Comparison of ENCODE assay signal across 35 cellular contexts in genomic region chr3:184850201-184850600, GRCh38. TPM values are rescaled to one million over a fixed set of nuclear protein-coding genes. Genes with fewer than 3 reads are reported as not detected.
A peak's percentile ranks its signal among the peaks of the same experiment; 100 is the strongest.
DNase-seq lines count a peak whose midpoint lies in the region; ATAC-seq, FAIRE-seq and TF ChIP-seq lines count a peak whose summit lies in the region.
"Had no signal": no experiment of that assay in that cellular context is flagged by ENCODE, and none has a peak within 500 bp of the region (broad histone marks: within the 10 kb centered on the region; RNA-seq: fewer than 3 reads in every experiment).

No MANE protein-coding gene starts in this region.

- FAIRE-seq in HepG2 (lab: Jason Lieb, UNC), result no peak
- peak; percentile 23 for FAIRE-seq in H54 (lab: Jason Lieb, UNC)
- FAIRE-seq: A204.1, A549, D721Med had no signal

- ATAC-seq in HepG2, result no peak
- ATAC-seq in right lobe of liver, result no peak
- peak; percentile 40; the same call in 1 of the 2 replicates for ATAC-seq in IMR-90 (ENCODE audit: low read depth)
- ATAC-seq in HG02938 (IDR thresholded peaks at IDR 0.05; ENCODE audit: unreplicated experiment), result no peak
- ATAC-seq: A549; CD8-positive, alpha-beta T cell had no signal

- H2BK15ac ChIP-seq in IMR-90 (ENCODE audit: low read depth, low read length), result no peak overlapping the region

- H3K9me1 ChIP-seq in IMR-90 (ENCODE audit: insufficient read depth, low read length), result peaks cover 4% of the 10 kb centered on the region; the same call in 1 of the 2 replicates

- TF ChIP-seq RAD21 in HepG2 (CRISPR knock-in tag; IDR thresholded peaks at IDR 0.05), result no peak
- TF ChIP-seq RAD21 in IMR-90 (IDR thresholded peaks at IDR 0.05; ENCODE audit: low read length), result no peak
- TF ChIP-seq RAD21 in SK-N-SH (IDR thresholded peaks at IDR 0.05; ENCODE audit: low read length), result no peak

- no peak overlapping the region for H3K56ac ChIP-seq in IMR-90 (ENCODE audit: extremely low read depth, insufficient read depth, low read length)

- intact Hi-C loops in HepG2 (cut with micrococcal nuclease; ENCODE audit: unreplicated experiment) (no loop called here), right lobe of liver (cut with DNase I) (no loop called here), IMR-90 (cut with micrococcal nuclease) (no loop called here), spleen (cut with DNase I; ENCODE audit: low total_unique reads) (no loop called here)

- no peak overlapping the region for H2BK120ac ChIP-seq in IMR-90 (ENCODE audit: low read depth, low read length)

- 96% methylated on average over 2 of the region's 2 CpGs for WGBS in HepG2 (ENCODE audit: low lambda C conversion rate)
- 100% methylated on average over 2 of the region's 2 CpGs for WGBS in right lobe of liver (ENCODE audit: insufficient coverage, low coverage, low lambda C conversion rate, missing lambda C conversion rate)
- no CpG with 5 or more reads among the region's 2 CpGs for WGBS in IMR-90 (ENCODE audit: extremely low coverage in 2 of 2, insufficient read length in 1 of 2), 2 experiments
- 66% methylated on average over 2 of the region's 2 CpGs for WGBS in hepatocyte (ENCODE audit: low lambda C conversion rate, missing lambda C conversion rate)
- WGBS in SK-N-SH (ENCODE audit: low lambda C conversion rate), result 94% methylated on average over 2 of the region's 2 CpGs
- 95 to 99% (median 98%) methylated on average over 2 of the region's 2 CpGs for WGBS in spleen, 5 donors

- H3K9me2 ChIP-seq in hepatocyte (replicated peaks; ENCODE audit: insufficient read depth) (no peaks in the 10 kb centered on the region), SK-N-SH (no peaks in the 10 kb centered on the region)

- no peak overlapping the region for H3K4me2 ChIP-seq in HepG2 (ENCODE audit: low read depth, low read length)
- no peak overlapping the region for H3K4me2 ChIP-seq in IMR-90 (ENCODE audit: low read depth, low read length)
- H3K4me2 ChIP-seq in hepatocyte, result no peak overlapping the region
- H3K4me2 ChIP-seq in SK-N-SH, result no peak overlapping the region
- H3K4me2 ChIP-seq: A549; BLaER1; BLaER1 treated with 17β-estradiol and CSF1 and Interleukin-3, amounts not matched to agents 10 nM and 100 nM had no signal

- no peak overlapping the region for H4K91ac ChIP-seq in IMR-90 (ENCODE audit: insufficient read depth, low read depth, low read length)

- no peak for TF ChIP-seq POLR2A in HepG2 (IDR thresholded peaks at IDR 0.05; ENCODE audit: insufficient read depth in 1 of 2, low read depth in 2 of 2, low read length in 2 of 2)
- TF ChIP-seq POLR2A in right lobe of liver (IDR thresholded peaks at IDR 0.05), result no peak
- TF ChIP-seq POLR2A in H54 (IDR thresholded peaks at IDR 0.05; ENCODE audit: low read depth, low read length), result no peak
- TF ChIP-seq POLR2A in IMR-90 (IDR thresholded peaks at IDR 0.05; ENCODE audit: low read depth, low read length), result no peak
- TF ChIP-seq POLR2A in spleen (IDR thresholded peaks at IDR 0.05), result no peak

- H4K8ac ChIP-seq in IMR-90 (ENCODE audit: low read depth in 2 of 2, low read length in 2 of 2), result no peak overlapping the region

- H3K27me3 ChIP-seq in HepG2 (ENCODE audit: control insufficient read depth in 1 of 2, insufficient read depth in 2 of 2, low read length in 2 of 2), result no peaks in the 10 kb centered on the region
- no peaks in the 10 kb centered on the region for H3K27me3 ChIP-seq in right lobe of liver
- H3K27me3 ChIP-seq in IMR-90 (ENCODE audit: control insufficient read depth, insufficient read depth, low read length), result no peaks in the 10 kb centered on the region
- no peaks in the 10 kb centered on the region for H3K27me3 ChIP-seq in hepatocyte
- H3K27me3 ChIP-seq in SK-N-SH (ENCODE audit: insufficient read depth), result no peaks in the 10 kb centered on the region
- no peaks in the 10 kb centered on the region for H3K27me3 ChIP-seq in spleen (replicated peaks in 1 of 7)
- H3K27me3 ChIP-seq: BE2C; BLaER1; BLaER1 treated with 17β-estradiol and CSF1 and Interleukin-3, amounts not matched to agents 10 nM and 100 nM had no signal

- no peak overlapping the region for H3K18ac ChIP-seq in IMR-90 (ENCODE audit: low read depth, low read length)

- TF ChIP-seq CTCF in HepG2 (CRISPR knock-in tag; IDR thresholded peaks at IDR 0.05), result no peak
- no peak for TF ChIP-seq CTCF in right lobe of liver (IDR thresholded peaks at IDR 0.05)
- no peak for TF ChIP-seq CTCF in IMR-90 (conservative IDR thresholded peaks at IDR 0.05; ENCODE audit: low read depth, low read length)
- TF ChIP-seq CTCF in hepatocyte (IDR thresholded peaks at IDR 0.05; ENCODE audit: poor library complexity), result no peak
- no peak for TF ChIP-seq CTCF in SK-N-SH (IDR thresholded peaks at IDR 0.05)
- TF ChIP-seq CTCF in spleen (IDR thresholded peaks at IDR 0.05 in 8 of 11, conservative IDR thresholded peaks at IDR 0.05 in 3 of 11), result no peak

- H3K27ac ChIP-seq in HepG2 (ENCODE audit: extremely low read length, insufficient read depth, low read length) (no peak overlapping the region), right lobe of liver (no peak overlapping the region), IMR-90 (ENCODE audit: insufficient read depth, low read length) (no peak overlapping the region), hepatocyte (peak overlapping the region; percentile 13), SK-N-SH (ENCODE audit: low read depth in 2 of 2, low read length in 1 of 2) (no peak overlapping the region), spleen (no peak overlapping the region)
- H3K27ac ChIP-seq: 22Rv1; A549; BLaER1; BLaER1 treated with 17β-estradiol and CSF1 and Interleukin-3, amounts not matched to agents 10 nM and 100 nM; C4-2B had no signal

- H3K4me1 ChIP-seq in HepG2 (ENCODE audit: insufficient read depth, low read length) (no peaks in the 10 kb centered on the region), right lobe of liver (no peaks in the 10 kb centered on the region), IMR-90 (ENCODE audit: control insufficient read depth, insufficient read depth, low read length) (no peaks in the 10 kb centered on the region), hepatocyte (ENCODE audit: insufficient read depth) (no peaks in the 10 kb centered on the region), SK-N-SH (ENCODE audit: control insufficient read depth in 1 of 2, insufficient read depth in 2 of 2, low read depth in 1 of 2, low read length in 1 of 2) (no peaks in the 10 kb centered on the region), spleen (no peaks in the 10 kb centered on the region)
- H3K4me1 ChIP-seq: A549; BE2C; BLaER1; BLaER1 treated with 17β-estradiol and CSF1 and Interleukin-3, amounts not matched to agents 10 nM and 100 nM; Caco-2 had no signal

- no peak for DNase-seq in HepG2 (ENCODE audit: low spot score)
- DNase-seq in right lobe of liver, result no peak
- DNase-seq in H54 (ENCODE audit: insufficient read length, low spot score), result no peak
- no peak for DNase-seq in IMR-90
- DNase-seq in hepatocyte (ENCODE audit: low spot score), result no peak
- no peak for DNase-seq in SK-N-SH
- DNase-seq in spleen, result no peak
- DNase-seq: 8988T; ACHN; AML-193; BE2C; C1 segment of cervical spinal cord; Caco-2; Calu3; CD4-positive, alpha-beta memory T cell; CD4-positive, alpha-beta T cell; CD4-positive, CD25-positive, alpha-beta regulatory T cell; CD8-positive, alpha-beta memory T cell; CD8-positive, alpha-beta T cell; COR-L47; DMS 273 treated with DMSO at 0.1 percent for 48 hours; DMS153; DMS53; DMS79; DMS79 treated with DMSO at 0.1 percent for 48 hours; DND-41; EL had no signal

- CTCF ChIA-PET in HepG2 (lab: Yijun Ruan, JAX; ENCODE audit: low intra/inter-chr PET ratio, low total read pairs), result no interaction called here
- CTCF ChIA-PET in IMR-90 (lab: Yijun Ruan, JAX), result interaction anchor here (0.6 to 1.7 kb wide), 2 partner anchors 13 to 328 kb away, joined by 3 to 5 read pairs; no protein-coding TSS in a partner anchor
- CTCF ChIA-PET in SK-N-SH (lab: Yijun Ruan, JAX), result interaction anchor here (1.3 kb wide), 1 partner anchor 25 kb away, joined by 6 read pairs; no protein-coding TSS in a partner anchor

- no peak overlapping the region for H3K9ac ChIP-seq in HepG2 (ENCODE audit: insufficient read depth, low read depth, low read length)
- no peak overlapping the region for H3K9ac ChIP-seq in IMR-90 (ENCODE audit: low read depth, low read length)
- H3K9ac ChIP-seq in SK-N-SH, result no peak overlapping the region
- H3K9ac ChIP-seq: BLaER1; BLaER1 treated with 17β-estradiol and CSF1 and Interleukin-3, amounts not matched to agents 10 nM and 100 nM had no signal

- H3K23ac ChIP-seq in IMR-90 (ENCODE audit: low read depth, low read length), result no peak overlapping the region

- TF ChIP-seq EP300 in HepG2 (IDR thresholded peaks at IDR 0.05; ENCODE audit: low read depth in 2 of 2, low read length in 2 of 2) (no peak), HepG2 (CRISPR knock-in tag; IDR thresholded peaks at IDR 0.05; ENCODE audit: borderline replicate concordance) (no peak), SK-N-SH (IDR thresholded peaks at IDR 0.05; ENCODE audit: borderline replicate concordance in 1 of 2, low read depth in 1 of 2, low read length in 1 of 2) (no peak)

- H3K4me3 ChIP-seq in HepG2 (replicated peaks in 1 of 3; ENCODE audit: insufficient read depth in 1 of 3, low read depth in 2 of 3, low read length in 3 of 3) (no peak overlapping the region), right lobe of liver (no peak overlapping the region), IMR-90 (ENCODE audit: insufficient read depth, low read depth, low read length) (no peak overlapping the region), hepatocyte (no peak overlapping the region), SK-N-SH (ENCODE audit: low read depth in 2 of 2, low read length in 1 of 2) (no peak overlapping the region), spleen (no peak overlapping the region)
- H3K4me3 ChIP-seq: A549; BLaER1; BLaER1 treated with 17β-estradiol and CSF1 and Interleukin-3, amounts not matched to agents 10 nM and 100 nM had no signal

- no peak overlapping the region for H3K14ac ChIP-seq in IMR-90 (replicated peaks; ENCODE audit: low read depth, low read length)

- no peak overlapping the region for H4K5ac ChIP-seq in IMR-90 (ENCODE audit: low read depth, low read length)

- in situ Hi-C loops in HepG2 (cut with HindIII; ENCODE audit: extremely low pct_ligation_motif_present, low pct_unique_long_range_greater_than_20kb), result no loop called here
- in situ Hi-C loops in IMR-90 (cut with MboI; ENCODE audit: low sequenced_read_pairs), result no loop called here

- POLR2A ChIA-PET in HepG2 (lab: Yijun Ruan, JAX), result interaction anchor here (0.5 kb wide), 1 partner anchor 162 kb away, joined by 4 read pairs; no protein-coding TSS in a partner anchor
- POLR2A ChIA-PET in IMR-90 (lab: Charles Lee; ENCODE audit: unreplicated experiment), result no interaction called here
- POLR2A ChIA-PET in SK-N-SH (lab: Yijun Ruan, JAX), result no interaction called here

- H3K4ac ChIP-seq in IMR-90 (ENCODE audit: low read depth, low read length), result no peak overlapping the region

- dilution Hi-C loops in IMR-90 (cut with HindIII; ENCODE audit: low sequenced_read_pairs, unreplicated experiment), result no loop called here

- H3K79me2 ChIP-seq in HepG2 (ENCODE audit: insufficient read depth, low read length) (no peaks in the 10 kb centered on the region), hepatocyte (no peaks in the 10 kb centered on the region), SK-N-SH (ENCODE audit: insufficient read depth) (no peaks in the 10 kb centered on the region)

- H2AFZ ChIP-seq in HepG2 (ENCODE audit: low read length) (no peak overlapping the region), IMR-90 (replicated peaks; ENCODE audit: low read length, poor library complexity) (no peak overlapping the region), hepatocyte (no peak overlapping the region), SK-N-SH (ENCODE audit: low read depth) (no peak overlapping the region)

- H3K9me3 ChIP-seq in HepG2 (ENCODE audit: low read length) (no peaks in the 10 kb centered on the region), right lobe of liver (no peaks in the 10 kb centered on the region), IMR-90 (ENCODE audit: control insufficient read depth, insufficient read depth, low read length) (no peaks in the 10 kb centered on the region), hepatocyte (ENCODE audit: low read depth) (no peaks in the 10 kb centered on the region), SK-N-SH (no peaks in the 10 kb centered on the region), spleen (no peaks in the 10 kb centered on the region)
- H3K9me3 ChIP-seq: A549; BE2C; BLaER1; BLaER1 treated with 17β-estradiol and CSF1 and Interleukin-3, amounts not matched to agents 10 nM and 100 nM; Caco-2 had no signal

- H4K20me1 ChIP-seq in HepG2 (ENCODE audit: insufficient read depth, low read length) (no peaks in the 10 kb centered on the region), IMR-90 (ENCODE audit: insufficient read depth, low read length) (no peaks in the 10 kb centered on the region), hepatocyte (ENCODE audit: insufficient read depth, poor library complexity, severe bottlenecking) (no peaks in the 10 kb centered on the region), SK-N-SH (ENCODE audit: insufficient read depth) (no peaks in the 10 kb centered on the region)
- H4K20me1 ChIP-seq: BLaER1 had no signal

- H2BK20ac ChIP-seq in IMR-90 (ENCODE audit: low read depth, low read length), result no peak overlapping the region

- no peak overlapping the region for H2AK5ac ChIP-seq in IMR-90 (ENCODE audit: low read depth, low read length)

- no peak overlapping the region for H2BK5ac ChIP-seq in IMR-90 (ENCODE audit: low read depth, low read length, poor library complexity, severe bottlenecking)

- H3K79me1 ChIP-seq in IMR-90 (ENCODE audit: low read depth in 1 of 2, low read length in 2 of 2), result no peaks in the 10 kb centered on the region

- no peaks in the 10 kb centered on the region for H3F3A ChIP-seq in SK-N-SH (replicated peaks; ENCODE audit: insufficient read depth)

- H3K36me3 ChIP-seq in HepG2 (replicated peaks in 1 of 2; ENCODE audit: control insufficient read depth in 1 of 2, insufficient read depth in 2 of 2, low read length in 2 of 2), result peaks cover 1 to 26% of the 10 kb centered on the region in 2 experiments; a peak in 3 of 5 replicates
- peaks cover 0 to 24% (median 0%) of the 10 kb centered on the region in 4 donors for H3K36me3 ChIP-seq in right lobe of liver
- H3K36me3 ChIP-seq in IMR-90 (ENCODE audit: control insufficient read depth, insufficient read depth, low read length), result peaks cover 15% of the 10 kb centered on the region
- H3K36me3 ChIP-seq in hepatocyte (replicated peaks; ENCODE audit: insufficient read depth, low read depth), result no peaks in the 10 kb centered on the region
- peaks cover 36 to 54% of the 10 kb centered on the region in 2 experiments for H3K36me3 ChIP-seq in SK-N-SH (replicated peaks in 1 of 2; ENCODE audit: control insufficient read depth in 1 of 2, insufficient read depth in 2 of 2, low read length in 1 of 2)
- peaks cover 0 to 74% (median 55%) of the 10 kb centered on the region in 6 donors for H3K36me3 ChIP-seq in spleen

- BruUV-seq in HepG2 (replicated peaks; lab: Mats Ljungman, UMichigan), result no TSS peak
- no TSS peak for BruUV-seq in IMR-90 (replicated peaks; lab: Mats Ljungman, UMichigan)

- H2AK9ac ChIP-seq in IMR-90 (replicated peaks; ENCODE audit: low read depth, low read length, poor library complexity), result no peak overlapping the region

RNA-seq across cellular contexts. Expression of gene VPS8, which starts 38.2 kb away (rescaled TPM):
- 32.6 and 35.1 TPM in 2 replicates for total RNA-seq in HepG2 (2016; rRNA removed; fragmentation: Illumina TruSeq; extraction: Trizol)
- total RNA-seq in HepG2 (2016; cell fraction: cytosol; rRNA removed; fragmentation: Illumina TruSeq; extraction: Trizol; ENCODE audit: low read depth), result 21.2 and 26.3 TPM in 2 replicates
- total RNA-seq in HepG2 (2016; cell fraction: insoluble cytoplasmic fraction; rRNA removed; fragmentation: Illumina TruSeq; extraction: Trizol), result 34.3 and 35.4 TPM in 2 replicates
- 18.6 and 21.1 TPM in 2 replicates for total RNA-seq in HepG2 (2016; cell fraction: membrane; rRNA removed; fragmentation: Illumina TruSeq; extraction: Trizol)
- 91.6 and 95.2 TPM in 2 replicates for total RNA-seq in HepG2 (2016; cell fraction: nucleus; rRNA removed; fragmentation: Illumina TruSeq; extraction: Trizol)
- 14.2 and 16.4 TPM in 2 replicates for polyA plus RNA-seq in HepG2 (2011; rRNA removed)
- polyA plus RNA-seq in HepG2 (2011; cell fraction: cytosol; rRNA removed), result 4.5 and 7.5 TPM in 2 replicates
- 45.8 and 48.3 TPM in 2 replicates for polyA plus RNA-seq in HepG2 (2011; cell fraction: nucleus; rRNA removed)
- 12.4 and 13.2 TPM in 2 replicates for polyA plus RNA-seq in HepG2 (2012)
- 4.6 and 5.5 TPM in 2 replicates for polyA plus RNA-seq in HepG2 (2016; cell fraction: cytosol; fragmentation: Illumina TruSeq; extraction: Trizol; ENCODE audit: low read depth)
- 15.5 and 17.1 TPM in 2 replicates for polyA plus RNA-seq in HepG2 (2016; cell fraction: insoluble cytoplasmic fraction; fragmentation: Illumina TruSeq; extraction: Trizol; ENCODE audit: low read depth)
- 4.7 and 5.3 TPM in 2 replicates for polyA plus RNA-seq in HepG2 (2016; cell fraction: membrane; fragmentation: Illumina TruSeq; extraction: Trizol; ENCODE audit: low read depth)
- 52.8 and 56.9 TPM in 2 replicates for polyA plus RNA-seq in HepG2 (2016; cell fraction: nucleus; fragmentation: Illumina TruSeq; extraction: Trizol; ENCODE audit: insufficient read depth, low read depth)
- polyA minus RNA-seq in HepG2 (2011; rRNA and poly(A)+ RNA removed; ENCODE audit: low replicate concordance), result 30.8 and 54.1 TPM in 2 replicates
- 12.9 and 20.4 TPM in 2 replicates for polyA minus RNA-seq in HepG2 (2011; cell fraction: cytosol; rRNA and poly(A)+ RNA removed)
- 182 and 228 TPM in 2 replicates for polyA minus RNA-seq in HepG2 (2011; cell fraction: nucleus; rRNA and poly(A)+ RNA removed)
- total RNA-seq in right lobe of liver, result 10 to 100 TPM; 20.4 to 24.5 (median 21.3) TPM
- 52.5 and 56.1 TPM in 2 replicates for total RNA-seq in IMR-90 (2012; rRNA removed)
- 13.1 and 14.0 TPM in 2 replicates for polyA plus RNA-seq in IMR-90 (2012; rRNA removed)
- 1.9 and 3.2 TPM in 2 replicates for polyA plus RNA-seq in IMR-90 (2012; cell fraction: cytosol; rRNA removed)
- polyA plus RNA-seq in IMR-90 (2012; cell fraction: nucleus; rRNA removed; ENCODE audit: low replicate concordance), result 11.9 and 55.8 TPM in 2 replicates
- total RNA-seq in hepatocyte, result 61.9 and 62.4 TPM in 2 replicates
- polyA plus RNA-seq in hepatocyte, result 20.5 and 24.9 TPM in 2 replicates
- 12.8 and 15.9 TPM in 2 replicates for polyA plus RNA-seq in SK-N-SH (2012; rRNA removed)
- 11.0 and 11.7 TPM in 2 replicates for polyA plus RNA-seq in SK-N-SH (2012; cell fraction: cytosol; rRNA removed)
- 25.7 and 55.8 TPM in 2 replicates for polyA plus RNA-seq in SK-N-SH (2012; cell fraction: nucleus; rRNA removed)
- 100 to 1,000 TPM in 5 of 7 donors, 10 to 100 TPM in 2; 88.6 to 169 (median 109) TPM for total RNA-seq in spleen
- 10 to 100 TPM in 2 of 3 donors, 1 to 10 TPM in 1; 9.1 to 12.0 (median 11.6) TPM for polyA plus RNA-seq in spleen
